20 cellular contexts compared by ENCODE assay signal in genomic region chr4:143641406-143641805, GRCh38. TPM values are rescaled to one million over a fixed set of nuclear protein-coding genes. Genes with fewer than 3 reads are reported as not detected.
"Had no signal": no experiment of that assay in that cellular context is flagged by ENCODE, and none has a peak within 500 bp of the region (broad histone marks: within the 10 kb centered on the region; RNA-seq: fewer than 3 reads in every experiment).

No MANE protein-coding gene starts in this region.

- DNase-seq: activated CD4-positive, CD25-positive, alpha-beta regulatory T cell treated with anti-CD3 and anti-CD28 coated beads, Interleukin-2, amount 50 U/mL, for 72 hours; activated CD8-positive, alpha-beta memory T cell treated with anti-CD3 and anti-CD28 coated beads for 24 hours; activated effector memory CD4-positive, alpha-beta T cell treated with anti-CD3 and anti-CD28 coated beads, Interleukin-2, amount 50 U/mL, for 16 hours; activated naive CD4-positive, alpha-beta T cell treated with anti-CD3 and anti-CD28 coated beads, Interleukin-2, amount 50 U/mL, for 16 hours; activated T-cell treated with anti-CD3 and anti-CD28 coated beads, Interleukin-2, amount 50 U/mL, for 72 hours; caudate nucleus; endodermal cell; heart left ventricle; mesendoderm; nephron progenitor cell; nucleus accumbens; stomach; SW 1271; T-helper 2 cell; trophoblast cell had no signal

- H3K27ac Mint-ChIP-seq: activated T-cell treated with anti-CD3 and anti-CD28 coated beads, Interleukin-2, amount 50 U/mL, for 72 hours; endodermal cell; nephron progenitor cell had no signal

- H3K4me1 Mint-ChIP-seq: endodermal cell, nephron progenitor cell had no signal

- H3K4me3 Mint-ChIP-seq: activated T-cell treated with anti-CD3 and anti-CD28 coated beads, Interleukin-2, amount 50 U/mL, for 72 hours; endodermal cell; nephron progenitor cell had no signal

- ATAC-seq: activated T-cell treated with anti-CD3 and anti-CD28 coated beads, Interleukin-2, amount 50 U/mL, for 72 hours; gastroesophageal sphincter had no signal

RNA-seq across cellular contexts. Expression of gene FREM3, which starts 59.1 kb away (rescaled TPM):
- total RNA-seq: activated T-cell treated with anti-CD3 and anti-CD28 coated beads, Interleukin-2, amount 50 U/mL, for 72 hours; epithelial cell of proximal tubule; kidney epithelial cell; lower leg skin; vagina had no signal
